Comparison of ENCODE assay signal across 24 cellular contexts in the genomic region with DNA sequence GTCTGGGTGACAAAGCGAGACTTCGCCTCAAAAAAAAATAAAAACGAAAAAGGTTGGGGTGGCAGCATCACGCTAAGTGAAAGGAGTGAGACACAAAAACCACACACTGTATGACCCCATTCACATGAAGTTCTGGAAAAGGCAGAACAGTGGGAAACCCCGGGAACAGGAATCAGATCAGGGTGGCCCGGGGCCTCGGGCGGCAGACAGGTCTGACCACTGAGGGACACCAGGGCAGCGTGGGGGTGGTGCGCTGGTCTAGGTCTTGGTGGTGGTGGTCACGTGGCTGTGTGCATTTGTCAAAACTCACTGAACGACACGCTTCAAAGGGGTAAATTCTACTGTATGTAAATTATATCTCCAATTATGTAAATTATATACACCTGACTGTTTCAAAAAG.
DNase-seq lines count a peak whose midpoint lies in the region; ATAC-seq, FAIRE-seq and TF ChIP-seq lines count a peak whose summit lies in the region.
"Had no signal": no experiment of that assay in that cellular context is flagged by ENCODE, and none has a peak within 500 bp of the region (broad histone marks: within the 10 kb centered on the region; RNA-seq: fewer than 3 reads in every experiment).

No MANE protein-coding gene starts in this region.

- intact Hi-C loops in Right ventricle myocardium inferior (cut with DNase I), result no loop called here
- intact Hi-C loops in right cardiac atrium (cut with DNase I), result no loop called here
- intact Hi-C loops in activated T-helper 1 cell treated with anti-CD3 and anti-CD28 coated beads, Interleukin-12 subunit alpha, Interleukin-12 subunit beta, Interleukin-2, Interleukin-4 antibody, amounts not matched to agents 30 ng/mL and 10 ng/mL and 1 ng/mL, durations not matched to agents 14 hours and 24 hours and 36 hours (cut with micrococcal nuclease), result no loop called here
- intact Hi-C loops in kidney (cut with DNase I), result no loop called here

- H3K9me3 ChIP-seq in right cardiac atrium (ENCODE audit: control insufficient read depth, low read length), result no peaks in the 10 kb centered on the region
- H3K9me3 ChIP-seq in kidney (ENCODE audit: control insufficient read depth in 1 of 2, low read length in 2 of 2), result no peaks in the 10 kb centered on the region
- H3K9me3 ChIP-seq: BE2C; BLaER1 treated with 17β-estradiol and CSF1 and Interleukin-3, amounts not matched to agents 10 nM and 100 nM; HAP-1 had no signal

- H3K36me3 ChIP-seq in kidney (ENCODE audit: control insufficient read depth in 1 of 2, insufficient read depth in 2 of 2, low read length in 2 of 2), result no peaks in the 10 kb centered on the region
- H3K36me3 ChIP-seq: BE2C; BLaER1 treated with 17β-estradiol and CSF1 and Interleukin-3, amounts not matched to agents 10 nM and 100 nM; HAP-1 had no signal

- TF ChIP-seq CTCF in kidney (IDR thresholded peaks at IDR 0.05; ENCODE audit: borderline replicate concordance, extremely low read depth, insufficient read depth) (no peak), omental fat pad (IDR thresholded peaks at IDR 0.05) (no peak)

- no peak overlapping the region for H3K4me3 Mint-ChIP-seq in activated T-helper 1 cell treated with anti-CD3 and anti-CD28 coated beads, Interleukin-12 subunit alpha, Interleukin-12 subunit beta, Interleukin-2, Interleukin-4 antibody, amounts not matched to agents 30 ng/mL and 10 ng/mL and 1 ng/mL, durations not matched to agents 14 hours and 24 hours and 36 hours
- H3K4me3 Mint-ChIP-seq: CD14-positive monocyte; CD4-positive, alpha-beta T cell; HFFc6 had no signal

- no peaks in the 10 kb centered on the region for H3K9me3 Mint-ChIP-seq in activated T-helper 1 cell treated with anti-CD3 and anti-CD28 coated beads, Interleukin-12 subunit alpha, Interleukin-12 subunit beta, Interleukin-2, Interleukin-4 antibody, amounts not matched to agents 30 ng/mL and 10 ng/mL and 1 ng/mL, durations not matched to agents 14 hours and 24 hours and 36 hours
- H3K9me3 Mint-ChIP-seq: CD14-positive monocyte; CD4-positive, alpha-beta T cell; HFFc6 had no signal

- H3K4me1 Mint-ChIP-seq in activated T-helper 1 cell treated with anti-CD3 and anti-CD28 coated beads, Interleukin-12 subunit alpha, Interleukin-12 subunit beta, Interleukin-2, Interleukin-4 antibody, amounts not matched to agents 30 ng/mL and 10 ng/mL and 1 ng/mL, durations not matched to agents 14 hours and 24 hours and 36 hours (ENCODE audit: low read depth), result no peaks in the 10 kb centered on the region
- H3K4me1 Mint-ChIP-seq: CD14-positive monocyte; CD8-positive, alpha-beta memory T cell had no signal

- no peak for FAIRE-seq in kidney (lab: Jason Lieb, UNC)
- FAIRE-seq: A204.1, GM12891, GM18507, H54 had no signal

- H3K27ac ChIP-seq in right cardiac atrium (ENCODE audit: low read length) (no peak overlapping the region), kidney (ENCODE audit: low read depth in 2 of 2, low read length in 2 of 2) (no peak overlapping the region)
- H3K27ac ChIP-seq: 22Rv1; BLaER1 treated with 17β-estradiol and CSF1 and Interleukin-3, amounts not matched to agents 10 nM and 100 nM had no signal

- H3K4me1 ChIP-seq in right cardiac atrium (ENCODE audit: control insufficient read depth, insufficient read depth, low read length), result no peaks in the 10 kb centered on the region
- H3K4me1 ChIP-seq in kidney (ENCODE audit: control insufficient read depth in 1 of 2, insufficient read depth in 1 of 2, low read depth in 1 of 2, low read length in 2 of 2), result no peaks in the 10 kb centered on the region
- H3K4me1 ChIP-seq: HAP-1 had no signal

- H3K27me3 ChIP-seq in right cardiac atrium (ENCODE audit: control insufficient read depth, insufficient read depth), result no peaks in the 10 kb centered on the region
- H3K27me3 ChIP-seq: BE2C; BLaER1 treated with 17β-estradiol and CSF1 and Interleukin-3, amounts not matched to agents 10 nM and 100 nM had no signal

- DNase-seq in Right ventricle myocardium inferior (ENCODE audit: missing footprints), result peak; percentile 33
- no peak for DNase-seq in right cardiac atrium
- no peak for DNase-seq in activated T-helper 1 cell treated with anti-CD3 and anti-CD28 coated beads, Interleukin-12 subunit alpha, Interleukin-12 subunit beta, Interleukin-2, Interleukin-4 antibody, amounts not matched to agents 30 ng/mL and 10 ng/mL and 1 ng/mL, durations not matched to agents 14 hours and 24 hours and 36 hours (ENCODE audit: low spot score)
- DNase-seq in kidney, result peak; percentile 56
- DNase-seq in AML-193 (lab: John Stamatoyannopoulos, UW), result no peak
- DNase-seq in omental fat pad (ENCODE audit: low spot score), result no peak
- no peak for DNase-seq in dermis blood vessel endothelial cell
- DNase-seq: BE2C; CD4-positive, alpha-beta T cell; CD8-positive, alpha-beta memory T cell; DMS53; DMS79 treated with DMSO at 0.1 percent for 48 hours; GF-D8; GOT3; HFFc6 had no signal

- H3K36me3 Mint-ChIP-seq in activated T-helper 1 cell treated with anti-CD3 and anti-CD28 coated beads, Interleukin-12 subunit alpha, Interleukin-12 subunit beta, Interleukin-2, Interleukin-4 antibody, amounts not matched to agents 30 ng/mL and 10 ng/mL and 1 ng/mL, durations not matched to agents 14 hours and 24 hours and 36 hours (ENCODE audit: low read depth), result no peaks in the 10 kb centered on the region
- H3K36me3 Mint-ChIP-seq: CD14-positive monocyte; CD8-positive, alpha-beta memory T cell had no signal

- H3K4me3 ChIP-seq in right cardiac atrium (ENCODE audit: low read length) (no peak overlapping the region), kidney (ENCODE audit: low read length in 2 of 2) (no peak overlapping the region)
- H3K4me3 ChIP-seq: BLaER1 treated with 17β-estradiol and CSF1 and Interleukin-3, amounts not matched to agents 10 nM and 100 nM; HAP-1 had no signal

- ATAC-seq in Right ventricle myocardium inferior (no peak), right cardiac atrium (no peak), HG02610 (IDR thresholded peaks at IDR 0.05; ENCODE audit: unreplicated experiment) (no peak), omental fat pad (ENCODE audit: low FRiP score) (no peak)

- H3K27ac Mint-ChIP-seq in activated T-helper 1 cell treated with anti-CD3 and anti-CD28 coated beads, Interleukin-12 subunit alpha, Interleukin-12 subunit beta, Interleukin-2, Interleukin-4 antibody, amounts not matched to agents 30 ng/mL and 10 ng/mL and 1 ng/mL, durations not matched to agents 14 hours and 24 hours and 36 hours, result peak overlapping the region; percentile 45
- H3K27ac Mint-ChIP-seq: CD14-positive monocyte; CD4-positive, alpha-beta T cell; CD8-positive, alpha-beta memory T cell; HFFc6 had no signal

- WGBS in right cardiac atrium, result 89% methylated on average over 13 of the region's 13 CpGs

- peaks cover 2% of the 10 kb centered on the region for H3K27me3 Mint-ChIP-seq in activated T-helper 1 cell treated with anti-CD3 and anti-CD28 coated beads, Interleukin-12 subunit alpha, Interleukin-12 subunit beta, Interleukin-2, Interleukin-4 antibody, amounts not matched to agents 30 ng/mL and 10 ng/mL and 1 ng/mL, durations not matched to agents 14 hours and 24 hours and 36 hours (ENCODE audit: insufficient read depth)

- no peak overlapping the region for H3K9ac ChIP-seq in kidney (ENCODE audit: low read length in 2 of 2)
- H3K9ac ChIP-seq: BLaER1 treated with 17β-estradiol and CSF1 and Interleukin-3, amounts not matched to agents 10 nM and 100 nM had no signal

Comparison
In these comparisons a context has a peak if more than half of its experiments do, and no peak if none do; other contexts are left out.
1. DNase-seq: peak in Right ventricle myocardium inferior (single experiment) and kidney (single experiment); none in right cardiac atrium (0 of 3), activated T-helper 1 cell treated with anti-CD3 and anti-CD28 coated beads, Interleukin-12 subunit alpha, Interleukin-12 subunit beta, Interleukin-2, Interleukin-4 antibody, amounts not matched to agents 30 ng/mL and 10 ng/mL and 1 ng/mL, durations not matched to agents 14 hours and 24 hours and 36 hours (single experiment), AML-193 (0 of 2), omental fat pad (single experiment) and dermis blood vessel endothelial cell (single experiment).